8 cellular contexts compared by ENCODE assay signal in genomic region chr14:24605435-24606190, GRCh38. TPM values are rescaled to one million over a fixed set of nuclear protein-coding genes. Genes with fewer than 3 reads are reported as not detected.
DNase-seq lines count a peak whose midpoint lies in the region; ATAC-seq and TF ChIP-seq lines count a peak whose summit lies in the region.

No MANE protein-coding gene starts in this region.

- WGBS in esophagus squamous epithelium, 2 donors = 69 to 78% methylated on average over 2 to 3 of the region's 3 CpGs
- WGBS in spleen, 5 donors = 55 to 68% (median 63%) methylated on average over 3 of the region's 3 CpGs

- H3K27me3 ChIP-seq in esophagus squamous epithelium = no peaks in the 10 kb centered on the region
- H3K27me3 ChIP-seq in spleen (replicated peaks in 1 of 7) = no peaks in the 10 kb centered on the region

- H3K4me3 ChIP-seq in esophagus squamous epithelium (no peak overlapping the region), spleen (no peak overlapping the region)

- DNase-seq in NCI-H748 (lab: John Stamatoyannopoulos, UW; ENCODE audit: unreplicated experiment) (peak; percentile 23), NCI-H748 treated with DMSO at 0.1 percent for 48 hours (lab: John Stamatoyannopoulos, UW) (no peak), NCI-H1092 (lab: John Stamatoyannopoulos, UW) (peak; percentile 10), esophagus squamous epithelium (lab: John Stamatoyannopoulos, UW) (no peak), spleen (peak; percentile 87), putamen (ENCODE audit: low spot score) (no peak)
- DNase-seq in activated CD8-positive, alpha-beta memory T cell treated with anti-CD3 and anti-CD28 coated beads for 48 hours (ENCODE audit: low read depth in 2 of 3, low spot score in 2 of 3) = peak in 2 of 3 experiments; percentile 53 to 54

- intact Hi-C loops in esophagus squamous epithelium (cut with DNase I) (loop anchor here (10.0 kb wide), 1 partner anchor 69 kb away; no protein-coding TSS in a partner anchor), spleen (cut with DNase I; ENCODE audit: low total_unique reads) (loop anchor here (5.0 kb wide), 1 partner anchor 77 kb away; no protein-coding TSS in a partner anchor)

- H3K36me3 ChIP-seq in esophagus squamous epithelium (no peaks in the 10 kb centered on the region), spleen (no peaks in the 10 kb centered on the region)

- TF ChIP-seq POLR2A in esophagus squamous epithelium (IDR thresholded peaks at IDR 0.05) (no peak), spleen (IDR thresholded peaks at IDR 0.05) (no peak)

- peak; percentile 92 for ATAC-seq in HG02642 (IDR thresholded peaks at IDR 0.05; ENCODE audit: poor library complexity, unreplicated experiment)

- TF ChIP-seq CTCF in esophagus squamous epithelium (IDR thresholded peaks at IDR 0.05) (peak; percentile 59 to 76 (median 68)), spleen (IDR thresholded peaks at IDR 0.05 in 8 of 11, conservative IDR thresholded peaks at IDR 0.05 in 3 of 11) (peak; percentile 50 to 88 (median 76))

- H3K27ac ChIP-seq in esophagus squamous epithelium (no peak overlapping the region), spleen (peak overlapping the region in 3 of 8 donors; percentile 61 to 77 (median 63))

- H3K9me3 ChIP-seq in esophagus squamous epithelium (no peaks in the 10 kb centered on the region), spleen (no peaks in the 10 kb centered on the region)

- H3K4me1 ChIP-seq in esophagus squamous epithelium (no peaks in the 10 kb centered on the region), spleen (peaks cover 0 to 41% (median 31%) of the 10 kb centered on the region in 6 donors)

RNA-seq across cellular contexts. Expression of gene GZMH, which starts 3.9 kb away (rescaled TPM):
- 1 to 10 TPM in 2 of 4 donors, under 1 TPM in 1, not detected in 1; 0.53 to 5.1 (median 1.9) TPM for total RNA-seq in esophagus squamous epithelium
- 10 to 100 TPM in 5 of 7 donors, 1 to 10 TPM in 2; 4.7 to 29.4 (median 11.6) TPM for total RNA-seq in spleen
- polyA plus RNA-seq in spleen = 1 to 10 TPM; 2.8 to 8.5 (median 3.3) TPM

RNA-seq across cellular contexts. Expression of gene GZMB, which starts 28.4 kb away (rescaled TPM):
- total RNA-seq in esophagus squamous epithelium (1 to 10 TPM in 3 of 4 donors, under 1 TPM in 1; 0.99 to 8.5 (median 6.1) TPM), spleen (10 to 100 TPM in 6 of 7 donors, 1 to 10 TPM in 1; 9.8 to 25.4 (median 17.9) TPM)
- 10 to 100 TPM in 1 of 3 donors, 1 to 10 TPM in 2; 6.3 to 14.4 (median 9.4) TPM for polyA plus RNA-seq in spleen

RNA-seq across cellular contexts. Expression of gene CTSG, which starts 29.6 kb away (rescaled TPM):
- 10 to 100 TPM in 1 of 4 donors, 1 to 10 TPM in 1, not detected in 2; 1.1 to 24.4 TPM for total RNA-seq in esophagus squamous epithelium
- total RNA-seq in spleen = 10 to 100 TPM in 2 of 7 donors, 1 to 10 TPM in 5; 1.9 to 53.1 (median 6.7) TPM
- 1 to 10 TPM in 2 of 3 donors, under 1 TPM in 1; 0.74 to 2.3 (median 1.1) TPM for polyA plus RNA-seq in spleen

Comparison
In these comparisons a context has a peak if more than half of its experiments do, and no peak if none do; other contexts are left out.
1. DNase-seq: peak in NCI-H748 (single experiment), NCI-H1092 (single experiment), activated CD8-positive, alpha-beta memory T cell treated with anti-CD3 and anti-CD28 coated beads for 48 hours (2 of 3) and spleen (single experiment); none in NCI-H748 treated with DMSO at 0.1 percent for 48 hours (single experiment), esophagus squamous epithelium (single experiment) and putamen (single experiment).